8 cellular contexts compared by ENCODE assay signal in genomic region chr7:140176811-140177702, GRCh38. TPM values are rescaled to one million over a fixed set of nuclear protein-coding genes. Genes with fewer than 3 reads are reported as not detected.
A peak's percentile ranks its signal among the peaks of the same experiment; 100 is the strongest.
DNase-seq lines count a peak whose midpoint lies in the region; ATAC-seq, FAIRE-seq and TF ChIP-seq lines count a peak whose summit lies in the region.

TSS of gene KDM7A (minus strand) at chr7:140176983. CDS start at chr7:140176937, 46 bp downstream.

- H3K4me1 ChIP-seq in astrocyte (ENCODE audit: insufficient read depth, low read length) (peaks cover 5% of the 10 kb centered on the region), hepatocyte (ENCODE audit: insufficient read depth) (no peaks in the 10 kb centered on the region), uterus (peaks cover 0 to 7% of the 10 kb centered on the region in 2 donors)

- no peaks in the 10 kb centered on the region for H3K36me3 Mint-ChIP-seq in astrocyte (ENCODE audit: low read depth, unreplicated experiment)

- H4K20me1 ChIP-seq in astrocyte (ENCODE audit: insufficient read depth, low read length) (peaks cover 14% of the 10 kb centered on the region), hepatocyte (ENCODE audit: insufficient read depth, poor library complexity, severe bottlenecking) (no peaks in the 10 kb centered on the region)

- peak within 1 kb of the TSS; percentile 66 for H3K27ac Mint-ChIP-seq in astrocyte (ENCODE audit: unreplicated experiment)

- H3K9me2 ChIP-seq in hepatocyte (replicated peaks; ENCODE audit: insufficient read depth): no peaks in the 10 kb centered on the region

- peak within 1 kb of the TSS; percentile 99 for H3K4me2 ChIP-seq in astrocyte (ENCODE audit: low read length)
- H3K4me2 ChIP-seq in hepatocyte: peak within 1 kb of the TSS; percentile 96

- WGBS in hepatocyte (ENCODE audit: low lambda C conversion rate, missing lambda C conversion rate): 1% methylated on average over 83 of the region's 132 CpGs

- DNase-seq in NCI-H2029 (lab: John Stamatoyannopoulos, UW) (peak; percentile 88), T-helper 9 cell (peak; percentile 80), astrocyte (ENCODE audit: low read depth) (peak; percentile 74), hepatocyte (ENCODE audit: low spot score) (peak; percentile 98), renal cortical epithelial cell (ENCODE audit: low read depth) (peak; percentile 57), uterus (peak; percentile 85 to 88)

- peaks cover 23% of the 10 kb centered on the region for H3K27me3 Mint-ChIP-seq in astrocyte (ENCODE audit: low read depth, unreplicated experiment)

- peak within 1 kb of the TSS; percentile 92 for H3K4me3 Mint-ChIP-seq in astrocyte (ENCODE audit: unreplicated experiment)

- peaks cover 2% of the 10 kb centered on the region for H3K4me1 Mint-ChIP-seq in astrocyte (ENCODE audit: low read depth, unreplicated experiment)

- intact Hi-C loops in uterus (cut with DNase I; ENCODE audit: low total_unique reads): no loop called here

- H3K36me3 ChIP-seq in astrocyte (ENCODE audit: insufficient read depth, low read length) (no peaks in the 10 kb centered on the region), hepatocyte (replicated peaks; ENCODE audit: insufficient read depth, low read depth) (no peaks in the 10 kb centered on the region), uterus (no peaks in the 10 kb centered on the region)

- peak within 1 kb of the TSS; percentile 87 for H3K9ac ChIP-seq in astrocyte (ENCODE audit: low read length)

- peak within 1 kb of the TSS; percentile 98 for H2AFZ ChIP-seq in astrocyte (ENCODE audit: low read depth, low read length)
- peak within 1 kb of the TSS; percentile 95 for H2AFZ ChIP-seq in hepatocyte

- TF ChIP-seq CTCF in astrocyte (IDR thresholded peaks at IDR 0.05; ENCODE audit: insufficient read depth, low read depth, low read length) (no peak), hepatocyte (IDR thresholded peaks at IDR 0.05; ENCODE audit: poor library complexity) (no peak), uterus (IDR thresholded peaks at IDR 0.05) (peak in 2 of 4 experiments; percentile 6 to 20)

- FAIRE-seq in astrocyte (lab: Jason Lieb, UNC): no peak

- peak; percentile 29 for TF ChIP-seq POLR2A in GM15510 (IDR thresholded peaks at IDR 0.05; ENCODE audit: borderline replicate concordance, extremely low read depth, insufficient read length)
- TF ChIP-seq POLR2A in uterus (IDR thresholded peaks at IDR 0.05): peak; percentile 78 to 89

- H3K27ac ChIP-seq in astrocyte (ENCODE audit: low read depth, low read length) (peak within 1 kb of the TSS; percentile 56), hepatocyte (peak within 1 kb of the TSS; percentile 90), uterus (peak within 1 kb of the TSS; percentile 93 to 98)

- H3K9me3 Mint-ChIP-seq in astrocyte (ENCODE audit: unreplicated experiment): peaks cover 1% of the 10 kb centered on the region

- H3K9me3 ChIP-seq in astrocyte (ENCODE audit: insufficient read depth, low read depth, low read length): no peaks in the 10 kb centered on the region
- no peaks in the 10 kb centered on the region for H3K9me3 ChIP-seq in hepatocyte (ENCODE audit: low read depth)
- H3K9me3 ChIP-seq in uterus: no peaks in the 10 kb centered on the region

- H3K27me3 ChIP-seq in astrocyte (ENCODE audit: insufficient read depth, low read length) (peaks cover 22% of the 10 kb centered on the region), hepatocyte (peaks cover 23% of the 10 kb centered on the region), uterus (no peaks in the 10 kb centered on the region)

- peaks cover 19% of the 10 kb centered on the region for H3K79me2 ChIP-seq in astrocyte (ENCODE audit: insufficient read depth, low read length)
- H3K79me2 ChIP-seq in hepatocyte: peaks cover 29% of the 10 kb centered on the region

- peak; percentile 74 for ATAC-seq in HG02885 (IDR thresholded peaks at IDR 0.05; ENCODE audit: poor library complexity, unreplicated experiment)

- H3K4me3 ChIP-seq in astrocyte (ENCODE audit: insufficient read depth, low read depth, low read length) (peak within 1 kb of the TSS; percentile 81), hepatocyte (peak within 1 kb of the TSS; percentile 87), uterus (peak within 1 kb of the TSS; percentile 55 to 68)

RNA-seq across cellular contexts. Expression of gene KDM7A, which starts in this region (rescaled TPM):
- 4.9 and 5.4 TPM in 2 replicates for total RNA-seq in astrocyte
- total RNA-seq in hepatocyte: 5.5 and 7.0 TPM in 2 replicates
- 0.75 and 1.4 TPM in 2 replicates for polyA plus RNA-seq in hepatocyte
- 3.3 and 7.2 TPM in 2 replicates for total RNA-seq in renal cortical epithelial cell
- 10 to 100 TPM in 3 of 4 donors, 1 to 10 TPM in 1; 4.1 to 17.5 (median 12.4) TPM for total RNA-seq in uterus

Comparison
In these comparisons a context has a peak if more than half of its experiments do, and no peak if none do; other contexts are left out.
1. Peak in every context shown above with its lines: DNase-seq, ATAC-seq, H3K4me3 ChIP-seq and H3K27ac ChIP-seq.